ENCODE assay signal across 20 cellular contexts in the genomic region with DNA sequence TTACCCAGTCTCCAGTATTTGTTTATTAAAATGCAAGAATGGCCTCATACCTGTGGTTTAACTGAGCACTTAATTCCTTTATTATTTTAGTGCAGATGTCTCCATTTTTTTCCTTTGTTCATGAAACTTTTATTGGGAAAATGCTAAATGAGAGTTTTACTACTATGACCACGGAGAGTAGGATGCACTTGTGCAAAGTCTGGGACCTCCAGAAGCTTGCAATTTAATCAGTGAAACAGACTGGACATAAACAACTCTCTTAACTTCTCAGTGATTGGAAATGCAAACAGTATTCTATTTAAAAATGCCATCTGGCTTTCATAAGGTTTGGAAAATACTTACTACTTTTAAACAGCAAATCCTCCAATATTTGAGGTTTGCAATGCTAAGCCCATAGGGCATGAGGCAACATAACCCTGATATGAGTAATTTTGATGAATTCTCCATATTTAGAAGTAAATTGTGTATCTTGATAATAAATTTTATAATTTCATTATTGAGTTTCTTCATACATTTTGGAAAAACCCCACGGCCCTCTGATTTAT.
DNase-seq lines count a peak whose midpoint lies in the region; ATAC-seq lines count a peak whose summit lies in the region.
"Had no signal": no experiment of that assay in that cellular context is flagged by ENCODE, and none has a peak within 500 bp of the region (broad histone marks: within the 10 kb centered on the region; RNA-seq: fewer than 3 reads in every experiment).

No MANE protein-coding gene starts in this region.

- peaks cover 0 to 7% (median 2%) of the 10 kb centered on the region in 11 donors for H3K9me3 Mint-ChIP-seq in naive thymus-derived CD4-positive, alpha-beta T cell
- H3K9me3 Mint-ChIP-seq: HFFc6 had no signal

- no peak overlapping the region for H3K27ac ChIP-seq in BLaER1 treated with 17β-estradiol and CSF1 and Interleukin-3, amounts not matched to agents 10 nM and 100 nM
- no peak overlapping the region for H3K27ac ChIP-seq in naive thymus-derived CD4-positive, alpha-beta T cell (ENCODE audit: low read depth, low read length)

- no peak overlapping the region for H3K27ac Mint-ChIP-seq in naive thymus-derived CD4-positive, alpha-beta T cell
- H3K27ac Mint-ChIP-seq: CD14-positive monocyte, HFFc6, T-cell had no signal

- H3K4me2 ChIP-seq in BLaER1 treated with 17β-estradiol and CSF1 and Interleukin-3, amounts not matched to agents 10 nM and 100 nM: peak overlapping the region in 7 of 11 experiments; percentile 2 to 64 (median 33); a peak in 9 of 22 replicates

- H3K36me3 Mint-ChIP-seq in naive thymus-derived CD4-positive, alpha-beta T cell: no peaks in the 10 kb centered on the region
- H3K36me3 Mint-ChIP-seq: CD14-positive monocyte, T-cell had no signal

- POLR2A ChIA-PET in naive thymus-derived CD4-positive, alpha-beta T cell (lab: Charles Lee): no interaction called here

- peaks cover 0 to 26% (median 10%) of the 10 kb centered on the region in 10 experiments; a peak in 12 of 20 replicates for H3K4me1 ChIP-seq in BLaER1 treated with 17β-estradiol and CSF1 and Interleukin-3, amounts not matched to agents 10 nM and 100 nM
- H3K4me1 ChIP-seq in naive thymus-derived CD4-positive, alpha-beta T cell (ENCODE audit: control insufficient read depth in 2 of 2, insufficient read depth in 2 of 2, low read length in 2 of 2): no peaks in the 10 kb centered on the region

- H3K36me3 ChIP-seq in BLaER1 treated with 17β-estradiol and CSF1 and Interleukin-3, amounts not matched to agents 10 nM and 100 nM: 0 out of 22 replicates have a peak, but pooled peaks cover 0 to 3% (median 0%) of the 10 kb centered on the region in 11 experiments
- no peaks in the 10 kb centered on the region for H3K36me3 ChIP-seq in naive thymus-derived CD4-positive, alpha-beta T cell (ENCODE audit: control insufficient read depth in 2 of 3, insufficient read depth in 3 of 3, low read length in 3 of 3)

- H3K4me3 Mint-ChIP-seq in naive thymus-derived CD4-positive, alpha-beta T cell: no peak overlapping the region
- H3K4me3 Mint-ChIP-seq: CD14-positive monocyte, HFFc6, T-cell had no signal

- CTCF ChIA-PET in naive thymus-derived CD4-positive, alpha-beta T cell (lab: Charles Lee): no interaction called here

- intact Hi-C loops in naive thymus-derived CD4-positive, alpha-beta T cell (cut with micrococcal nuclease): no loop called here

- H3K9me3 ChIP-seq in BLaER1 treated with 17β-estradiol and CSF1 and Interleukin-3, amounts not matched to agents 10 nM and 100 nM (replicated peaks in 1 of 11): peaks cover 5 to 19% (median 14%) of the 10 kb centered on the region in 11 experiments; a peak in 17 of 22 replicates
- no peaks in the 10 kb centered on the region for H3K9me3 ChIP-seq in naive thymus-derived CD4-positive, alpha-beta T cell (ENCODE audit: control insufficient read depth in 2 of 3, low read length in 3 of 3)

- H3K9ac ChIP-seq in BLaER1 treated with 17β-estradiol and CSF1 and Interleukin-3, amounts not matched to agents 10 nM and 100 nM: no peak overlapping the region

- no peaks in the 10 kb centered on the region for H4K20me1 ChIP-seq in BLaER1 treated with 17β-estradiol and CSF1 and Interleukin-3, amounts not matched to agents 10 nM and 100 nM

- H3K27me3 ChIP-seq in BLaER1 treated with 17β-estradiol and CSF1 and Interleukin-3, amounts not matched to agents 10 nM and 100 nM: no peaks in the 10 kb centered on the region
- no peaks in the 10 kb centered on the region for H3K27me3 ChIP-seq in naive thymus-derived CD4-positive, alpha-beta T cell (ENCODE audit: control insufficient read depth in 2 of 2, insufficient read depth in 2 of 2, low read length in 2 of 2)

- no peaks in the 10 kb centered on the region for H3K4me1 Mint-ChIP-seq in naive thymus-derived CD4-positive, alpha-beta T cell
- H3K4me1 Mint-ChIP-seq: CD14-positive monocyte, T-cell had no signal

- ATAC-seq in HG02870 (IDR thresholded peaks at IDR 0.05; ENCODE audit: unreplicated experiment): no peak
- no peak for ATAC-seq in naive thymus-derived CD4-positive, alpha-beta T cell
- ATAC-seq: K562, Panc1, T-cell had no signal

- H3K4me3 ChIP-seq in BLaER1 treated with 17β-estradiol and CSF1 and Interleukin-3, amounts not matched to agents 10 nM and 100 nM: no peak overlapping the region
- H3K4me3 ChIP-seq in naive thymus-derived CD4-positive, alpha-beta T cell (ENCODE audit: low read length): no peak overlapping the region
- H3K4me3 ChIP-seq: K562 had no signal

- no peaks in the 10 kb centered on the region for H3K27me3 Mint-ChIP-seq in naive thymus-derived CD4-positive, alpha-beta T cell
- H3K27me3 Mint-ChIP-seq: T-cell had no signal

- DNase-seq in LHCN-M2 (ENCODE audit: low read depth) (peak; percentile 6), fibroblast of gingiva (ENCODE audit: low read depth) (peak; percentile 18), medulla oblongata (ENCODE audit: extremely low spot score) (no peak), NCI-H1436 (lab: John Stamatoyannopoulos, UW) (no peak)
- DNase-seq in naive thymus-derived CD4-positive, alpha-beta T cell: no peak
- DNase-seq: DMS53, EL, GF-D8, HFFc6, NCI-H1092 treated with DMSO at 0.1 percent for 48 hours, NCI-H2081, NCI-H2171, NCI-H524 treated with DMSO at 0.1 percent for 48 hours, NCI-H82, T-cell had no signal

Comparison
In these comparisons a context has a peak if more than half of its experiments do, and no peak if none do; other contexts are left out.
1. DNase-seq: peak in LHCN-M2 (single experiment) and fibroblast of gingiva (single experiment); none in medulla oblongata (single experiment), naive thymus-derived CD4-positive, alpha-beta T cell (0 of 9) and NCI-H1436 (single experiment).